In the genomic region with DNA sequence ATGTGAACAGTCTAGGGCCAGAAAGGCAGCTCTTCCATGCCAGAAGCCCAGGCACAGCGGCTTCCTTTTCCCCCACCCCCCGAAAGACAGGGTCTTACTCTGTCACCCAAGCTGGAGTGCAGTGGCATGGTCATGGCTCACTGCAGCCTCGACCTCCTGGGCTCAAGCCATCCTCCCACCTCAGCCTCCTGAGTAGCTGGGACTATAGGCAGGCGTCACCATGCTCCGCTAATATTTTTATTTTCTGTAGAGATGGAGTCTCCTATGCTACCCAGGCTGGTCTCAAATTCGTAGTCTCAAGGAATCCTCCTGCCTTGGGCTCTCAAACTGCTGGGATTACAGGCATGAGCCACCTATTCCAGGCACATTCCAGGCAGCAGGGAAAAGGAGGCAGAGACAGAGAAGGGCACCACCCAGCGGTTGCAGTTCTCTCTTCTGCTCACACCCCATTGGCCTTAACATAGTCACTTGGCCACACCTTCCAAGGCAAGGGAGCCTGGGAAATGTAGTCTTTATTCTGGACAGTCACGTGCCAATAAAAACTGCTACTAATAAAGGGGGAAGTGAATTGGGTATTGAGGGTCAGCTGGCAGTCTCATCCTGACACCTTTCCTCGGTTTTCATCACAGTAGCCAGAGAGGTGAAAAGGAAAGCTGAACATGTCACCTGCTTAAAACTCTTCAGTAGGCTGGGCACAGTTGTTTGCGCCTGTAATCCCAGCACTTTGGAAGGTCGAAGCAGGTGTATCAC, we compare ENCODE assay signal across 9 cellular contexts.
A peak's percentile ranks its signal among the peaks of the same experiment; 100 is the strongest.
DNase-seq lines count a peak whose midpoint lies in the region; ATAC-seq and TF ChIP-seq lines count a peak whose summit lies in the region.
"Had no signal": no experiment of that assay in that cellular context is flagged by ENCODE, and none has a peak within 500 bp of the region (broad histone marks: within the 10 kb centered on the region; RNA-seq: fewer than 3 reads in every experiment).

No MANE protein-coding gene starts in this region.

- peak; percentile 95 for DNase-seq in GM23338 (ENCODE audit: low spot score)
- DNase-seq in NCI-H510A treated with DMSO at 0.1 percent for 48 hours (lab: John Stamatoyannopoulos, UW), result peak; percentile 54
- DNase-seq in activated CD8-positive, alpha-beta T cell treated with anti-CD3 and anti-CD28 coated beads, Interleukin-2, amount 10 ng/mL, durations not matched to agents 7 days and 5 days, result peak; percentile 30
- DNase-seq in heart right ventricle, result peak; percentile 44 to 50
- DNase-seq in retinal pigment epithelial cell (ENCODE audit: low read depth), result no peak
- no peak for DNase-seq in activated effector memory CD4-positive, alpha-beta T cell treated with Interleukin-2 at 50 U/mL for 16 hours

- ATAC-seq in GM23338 (peak; percentile 100), heart right ventricle (peak; percentile 88 to 94 (median 92)), HG03108 (IDR thresholded peaks at IDR 0.05; ENCODE audit: unreplicated experiment) (no peak)
- peak; percentile 60 for ATAC-seq in activated CD8-positive, alpha-beta T cell treated with anti-CD3 and anti-CD28 coated beads, Interleukin-2, amount 10 ng/mL, durations not matched to agents 7 days and 5 days

- H3K27ac ChIP-seq in C4-2B, result no peak overlapping the region
- no peak overlapping the region for H3K27ac ChIP-seq in GM23338 (ENCODE audit: low read depth)
- no peak overlapping the region for H3K27ac ChIP-seq in heart right ventricle
- H3K27ac ChIP-seq: KMS-11 had no signal

- H4K20me1 ChIP-seq in GM23338 (replicated peaks; ENCODE audit: insufficient read depth), result no peaks in the 10 kb centered on the region

- H3K4me3 ChIP-seq in GM23338 (no peak overlapping the region), heart right ventricle (no peak overlapping the region), retinal pigment epithelial cell (ENCODE audit: low read length) (no peak overlapping the region)

- 0 out of 2 replicates have a peak overlapping the region, but pooled peaks have one; percentile 18 for H2AFZ ChIP-seq in GM23338

- no peak overlapping the region for H3K4me2 ChIP-seq in GM23338
- H3K4me2 ChIP-seq: KMS-11 had no signal

- H3K36me3 Mint-ChIP-seq in GM23338 (ENCODE audit: low read depth), result 0 out of 3 replicates have a peak, but pooled peaks cover 3% of the 10 kb centered on the region
- H3K36me3 Mint-ChIP-seq in activated CD8-positive, alpha-beta T cell treated with anti-CD3 and anti-CD28 coated beads, Interleukin-2, amount 10 ng/mL, durations not matched to agents 7 days and 5 days (ENCODE audit: low read depth), result no peaks in the 10 kb centered on the region

- H3K27ac Mint-ChIP-seq in GM23338, result no peak overlapping the region
- no peak overlapping the region for H3K27ac Mint-ChIP-seq in activated CD8-positive, alpha-beta T cell treated with anti-CD3 and anti-CD28 coated beads, Interleukin-2, amount 10 ng/mL, durations not matched to agents 7 days and 5 days

- intact Hi-C loops in heart right ventricle (cut with DNase I), result loop anchor here in 8 of 10 donors (1.0 to 5.0 kb wide), 4 partner anchors 388 to 398 kb away; no protein-coding TSS in a partner anchor

- WGBS in heart right ventricle, 2 donors, result 60 to 66% methylated on average over 11 of the region's 11 CpGs

- no peaks in the 10 kb centered on the region for H3K4me1 ChIP-seq in GM23338 (ENCODE audit: insufficient read depth)
- H3K4me1 ChIP-seq in heart right ventricle, result peaks cover 0 to 3% (median 0%) of the 10 kb centered on the region in 9 donors

- no peaks in the 10 kb centered on the region for H3F3A ChIP-seq in GM23338 (replicated peaks; ENCODE audit: low read depth)

- peak; percentile 86 for TF ChIP-seq CTCF in C4-2B (conservative IDR thresholded peaks at IDR 0.05)
- TF ChIP-seq CTCF in GM23338 (conservative IDR thresholded peaks at IDR 0.05; ENCODE audit: low read depth in 2 of 2), result peak; percentile 89 to 95
- peak in 8 of 9 donors; percentile 52 to 70 (median 63) for TF ChIP-seq CTCF in heart right ventricle (IDR thresholded peaks at IDR 0.05)
- TF ChIP-seq CTCF in retinal pigment epithelial cell (conservative IDR thresholded peaks at IDR 0.05; ENCODE audit: low read depth, low read length), result peak; percentile 71

- CTCF ChIA-PET in activated CD8-positive, alpha-beta T cell treated with anti-CD3 and anti-CD28 coated beads, Interleukin-2, amount 10 ng/mL, durations not matched to agents 7 days and 5 days (lab: Charles Lee), result interaction anchor here (0.7 kb wide), 1 partner anchor 30 kb away, joined by 3 read pairs; no protein-coding TSS in a partner anchor

- no peak overlapping the region for H3K4me3 Mint-ChIP-seq in GM23338
- no peak overlapping the region for H3K4me3 Mint-ChIP-seq in activated CD8-positive, alpha-beta T cell treated with anti-CD3 and anti-CD28 coated beads, Interleukin-2, amount 10 ng/mL, durations not matched to agents 7 days and 5 days

- H3K36me3 ChIP-seq in GM23338 (ENCODE audit: insufficient read depth) (no peaks in the 10 kb centered on the region), heart right ventricle (no peaks in the 10 kb centered on the region)

- no peaks in the 10 kb centered on the region for H3K79me2 ChIP-seq in GM23338 (replicated peaks; ENCODE audit: insufficient read depth)

- H3K9me3 Mint-ChIP-seq in GM23338, result no peaks in the 10 kb centered on the region; the same call in 2 of the 3 replicates
- no peaks in the 10 kb centered on the region for H3K9me3 Mint-ChIP-seq in activated CD8-positive, alpha-beta T cell treated with anti-CD3 and anti-CD28 coated beads, Interleukin-2, amount 10 ng/mL, durations not matched to agents 7 days and 5 days (ENCODE audit: insufficient read depth)

- POLR2A ChIA-PET in activated CD8-positive, alpha-beta T cell treated with anti-CD3 and anti-CD28 coated beads, Interleukin-2, amount 10 ng/mL, durations not matched to agents 7 days and 5 days (lab: Charles Lee), result interaction anchor here (0.6 kb wide), 1 partner anchor 14 kb away, joined by 3 read pairs; no protein-coding TSS in a partner anchor

- no peaks in the 10 kb centered on the region for H3K9me2 ChIP-seq in GM23338 (ENCODE audit: insufficient read depth)

- no peaks in the 10 kb centered on the region for H3K4me1 Mint-ChIP-seq in GM23338
- peaks cover 3% of the 10 kb centered on the region for H3K4me1 Mint-ChIP-seq in activated CD8-positive, alpha-beta T cell treated with anti-CD3 and anti-CD28 coated beads, Interleukin-2, amount 10 ng/mL, durations not matched to agents 7 days and 5 days (ENCODE audit: low read depth)

- H3K9me3 ChIP-seq in heart right ventricle, result peaks cover 0 to 3% (median 0%) of the 10 kb centered on the region in 11 donors

- H3K27me3 Mint-ChIP-seq in GM23338 (ENCODE audit: insufficient read depth, low read depth, poor library complexity), result peaks cover 7% of the 10 kb centered on the region
- no peaks in the 10 kb centered on the region for H3K27me3 Mint-ChIP-seq in activated CD8-positive, alpha-beta T cell treated with anti-CD3 and anti-CD28 coated beads, Interleukin-2, amount 10 ng/mL, durations not matched to agents 7 days and 5 days (ENCODE audit: low read depth)

- H3K27me3 ChIP-seq in GM23338 (ENCODE audit: insufficient read depth) (no peaks in the 10 kb centered on the region), heart right ventricle (peaks cover 0 to 5% (median 0%) of the 10 kb centered on the region in 7 donors)

TF ChIP-seq in GM23338, 12 proteins besides CTCF, POLR2A, EP300 and RAD21 (continues in another document):
- TF ChIP-seq, protein P1, sequence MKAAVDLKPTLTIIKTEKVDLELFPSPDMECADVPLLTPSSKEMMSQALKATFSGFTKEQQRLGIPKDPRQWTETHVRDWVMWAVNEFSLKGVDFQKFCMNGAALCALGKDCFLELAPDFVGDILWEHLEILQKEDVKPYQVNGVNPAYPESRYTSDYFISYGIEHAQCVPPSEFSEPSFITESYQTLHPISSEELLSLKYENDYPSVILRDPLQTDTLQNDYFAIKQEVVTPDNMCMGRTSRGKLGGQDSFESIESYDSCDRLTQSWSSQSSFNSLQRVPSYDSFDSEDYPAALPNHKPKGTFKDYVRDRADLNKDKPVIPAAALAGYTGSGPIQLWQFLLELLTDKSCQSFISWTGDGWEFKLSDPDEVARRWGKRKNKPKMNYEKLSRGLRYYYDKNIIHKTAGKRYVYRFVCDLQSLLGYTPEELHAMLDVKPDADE (IDR thresholded peaks at IDR 0.05), result peak; percentile 70

Comparison
In these comparisons a context has a peak if more than half of its experiments do, and no peak if none do; other contexts are left out.
1. DNase-seq: peak in GM23338 (single experiment), NCI-H510A treated with DMSO at 0.1 percent for 48 hours (single experiment), activated CD8-positive, alpha-beta T cell treated with anti-CD3 and anti-CD28 coated beads, Interleukin-2, amount 10 ng/mL, durations not matched to agents 7 days and 5 days (single experiment) and heart right ventricle (2 of 2); none in retinal pigment epithelial cell (single experiment) and activated effector memory CD4-positive, alpha-beta T cell treated with Interleukin-2 at 50 U/mL for 16 hours (single experiment).
2. Peak in every context shown above with its lines, with median percentiles within 50 percentile points of each other: CTCF ChIP-seq.